In the genomic region with DNA sequence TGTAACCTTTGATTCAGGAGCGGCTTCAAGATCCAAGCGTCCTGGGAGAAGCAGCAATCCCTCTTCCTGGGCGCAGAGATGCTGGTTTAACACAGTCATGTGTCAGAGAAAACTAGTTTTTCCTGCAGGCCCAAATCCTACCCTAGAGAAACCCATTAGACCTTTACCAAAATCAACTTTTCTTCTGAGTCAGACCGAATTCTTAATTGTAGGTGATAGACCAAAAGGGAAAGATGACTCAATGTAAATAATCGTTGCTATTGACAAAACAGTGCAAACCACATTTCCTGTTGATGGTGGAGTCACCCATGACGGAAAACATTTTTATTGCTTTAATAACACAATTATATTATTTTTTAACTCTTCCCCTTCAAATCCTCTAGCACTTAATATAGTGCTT, we compare ENCODE assay signal across 13 cellular contexts. TPM values are rescaled to one million over a fixed set of nuclear protein-coding genes. Genes with fewer than 3 reads are reported as not detected.
A peak's percentile ranks its signal among the peaks of the same experiment; 100 is the strongest.
DNase-seq lines count a peak whose midpoint lies in the region; ATAC-seq lines count a peak whose summit lies in the region.
"Had no signal": no experiment of that assay in that cellular context is flagged by ENCODE, and none has a peak within 500 bp of the region (broad histone marks: within the 10 kb centered on the region; RNA-seq: fewer than 3 reads in every experiment).

No MANE protein-coding gene starts in this region.

- H3K27ac ChIP-seq in CD4-positive, CD25-positive, alpha-beta regulatory T cell (ENCODE audit: insufficient read depth, low read length, poor library complexity, severe bottlenecking), result peak overlapping the region; percentile 79
- H3K27ac ChIP-seq: SJCRH30 had no signal

- H3K4me3 ChIP-seq in CD4-positive, CD25-positive, alpha-beta regulatory T cell (ENCODE audit: low read depth, low read length), result peak overlapping the region; percentile 29
- H3K4me3 ChIP-seq: lung, SJCRH30 had no signal

- peak; percentile 43 to 67 for ATAC-seq in CD4-positive, CD25-positive, alpha-beta regulatory T cell (ENCODE audit: low read depth in 2 of 2)
- ATAC-seq in GM18861 (IDR thresholded peaks at IDR 0.05; ENCODE audit: unreplicated experiment) (peak; percentile 84), HG03432 (IDR thresholded peaks at IDR 0.05; ENCODE audit: unreplicated experiment) (peak; percentile 81), GM21381 (IDR thresholded peaks at IDR 0.05; ENCODE audit: unreplicated experiment) (no peak)
- ATAC-seq in central memory CD8-positive, alpha-beta T cell (replicated peaks; ENCODE audit: extremely low read depth, poor library complexity, severe bottlenecking), result peak; percentile 97

- H3K9me3 ChIP-seq in CD4-positive, CD25-positive, alpha-beta regulatory T cell (ENCODE audit: control insufficient read depth in 2 of 2, low read length in 2 of 2), result no peaks in the 10 kb centered on the region
- H3K9me3 ChIP-seq: SJCRH30 had no signal

- peaks cover 3% of the 10 kb centered on the region for H3K36me3 Mint-ChIP-seq in CD4-positive, CD25-positive, alpha-beta regulatory T cell
- peaks cover 6% of the 10 kb centered on the region for H3K36me3 Mint-ChIP-seq in central memory CD8-positive, alpha-beta T cell (ENCODE audit: insufficient read depth)

- H3K4me1 ChIP-seq in CD4-positive, CD25-positive, alpha-beta regulatory T cell (ENCODE audit: control insufficient read depth, insufficient read depth, low read length, poor library complexity, severe bottlenecking), result peaks cover 21% of the 10 kb centered on the region
- H3K4me1 ChIP-seq: SJCRH30 had no signal

- H3K4me3 Mint-ChIP-seq in CD4-positive, CD25-positive, alpha-beta regulatory T cell, result peak overlapping the region; percentile 29 to 58 (median 36)
- peak overlapping the region; percentile 39 for H3K4me3 Mint-ChIP-seq in central memory CD8-positive, alpha-beta T cell
- H3K4me3 Mint-ChIP-seq: stimulated activated naive CD8-positive, alpha-beta T cell treated with anti-CD3 and anti-CD28 coated beads, Interleukin-15, Interleukin-2, amounts not matched to agents 100 ng/mL and 50 ng/mL, for 24 hours had no signal

- no peaks in the 10 kb centered on the region for H3K27me3 Mint-ChIP-seq in CD4-positive, CD25-positive, alpha-beta regulatory T cell
- no peaks in the 10 kb centered on the region for H3K27me3 Mint-ChIP-seq in central memory CD8-positive, alpha-beta T cell
- H3K27me3 Mint-ChIP-seq: stimulated activated naive CD8-positive, alpha-beta T cell treated with anti-CD3 and anti-CD28 coated beads, Interleukin-15, Interleukin-2, amounts not matched to agents 100 ng/mL and 50 ng/mL, for 24 hours had no signal

- H3K9me3 Mint-ChIP-seq in CD4-positive, CD25-positive, alpha-beta regulatory T cell, result peaks cover 0 to 9% (median 5%) of the 10 kb centered on the region in 7 donors
- peaks cover 5% of the 10 kb centered on the region for H3K9me3 Mint-ChIP-seq in central memory CD8-positive, alpha-beta T cell

- no peaks in the 10 kb centered on the region for H3K36me3 ChIP-seq in CD4-positive, CD25-positive, alpha-beta regulatory T cell (ENCODE audit: control insufficient read depth, insufficient read depth, low read length)
- H3K36me3 ChIP-seq: SJCRH30 had no signal

- peaks cover 10 to 38% (median 24%) of the 10 kb centered on the region in 4 donors for H3K4me1 Mint-ChIP-seq in CD4-positive, CD25-positive, alpha-beta regulatory T cell
- H3K4me1 Mint-ChIP-seq in central memory CD8-positive, alpha-beta T cell, result peaks cover 23% of the 10 kb centered on the region

- H3K27me3 ChIP-seq in CD4-positive, CD25-positive, alpha-beta regulatory T cell (ENCODE audit: control insufficient read depth, insufficient read depth, low read length), result no peaks in the 10 kb centered on the region
- H3K27me3 ChIP-seq: SJCRH30 had no signal

- DNase-seq in CD4-positive, CD25-positive, alpha-beta regulatory T cell, result peak in 2 of 3 donors; percentile 42 to 70
- DNase-seq in central memory CD8-positive, alpha-beta T cell (ENCODE audit: low spot score in 2 of 2), result peak in 1 of 2 donors; percentile 18
- DNase-seq in SKM-1 (lab: John Stamatoyannopoulos, UW; ENCODE audit: unreplicated experiment), result no peak
- DNase-seq in NOMO-1 treated with dmso at 0.1 percent for 144 hours (lab: John Stamatoyannopoulos, UW; ENCODE audit: unreplicated experiment), result no peak
- DNase-seq in NCI-H187 (lab: John Stamatoyannopoulos, UW), result no peak
- DNase-seq: NCI-H1092 treated with DMSO at 0.1 percent for 48 hours, SJCRH30 had no signal

- H3K27ac Mint-ChIP-seq in CD4-positive, CD25-positive, alpha-beta regulatory T cell, result peak overlapping the region; percentile 41 to 93 (median 88)
- H3K27ac Mint-ChIP-seq in central memory CD8-positive, alpha-beta T cell (ENCODE audit: low read depth), result peak overlapping the region; percentile 73
- H3K27ac Mint-ChIP-seq: stimulated activated naive CD8-positive, alpha-beta T cell treated with anti-CD3 and anti-CD28 coated beads, Interleukin-15, Interleukin-2, amounts not matched to agents 100 ng/mL and 50 ng/mL, for 24 hours had no signal

RNA-seq across cellular contexts. Expression of a gene that starts 40.1 kb away (rescaled TPM):
- total RNA-seq in CD4-positive, CD25-positive, alpha-beta regulatory T cell, result 0.76 TPM
- polyA plus RNA-seq in CD4-positive, CD25-positive, alpha-beta regulatory T cell, result 1 to 10 TPM in 3 of 4 donors, under 1 TPM in 1; 0.37 to 3.3 (median 1.7) TPM
- total RNA-seq: SJCRH30, skeletal muscle tissue had no signal

Comparison
In these comparisons a context has a peak if more than half of its experiments do, and no peak if none do; other contexts are left out.
1. DNase-seq: peak in CD4-positive, CD25-positive, alpha-beta regulatory T cell (2 of 3); none in SKM-1 (single experiment), NOMO-1 treated with dmso at 0.1 percent for 144 hours (single experiment) and NCI-H187 (0 of 2).